ENCODE assay signal across 22 cellular contexts in genomic region chr1:61307422-61308140, GRCh38.
A peak's percentile ranks its signal among the peaks of the same experiment; 100 is the strongest.
DNase-seq lines count a peak whose midpoint lies in the region; ATAC-seq, FAIRE-seq and TF ChIP-seq lines count a peak whose summit lies in the region.
"Had no signal": no experiment of that assay in that cellular context is flagged by ENCODE, and none has a peak within 500 bp of the region (broad histone marks: within the 10 kb centered on the region; RNA-seq: fewer than 3 reads in every experiment).

No MANE protein-coding gene starts in this region.

- no peak for TF ChIP-seq POLR2A in thyroid gland (IDR thresholded peaks at IDR 0.05)

- H3K36me3 Mint-ChIP-seq in activated CD4-positive, alpha-beta T cell treated with anti-CD3 and anti-CD28 coated beads for 36 hours (ENCODE audit: low read depth), result no peaks in the 10 kb centered on the region
- H3K36me3 Mint-ChIP-seq: CD4-positive, CD25-positive, alpha-beta regulatory T cell; CD8-positive, alpha-beta T cell had no signal

- H3K27me3 Mint-ChIP-seq in activated CD4-positive, alpha-beta T cell treated with anti-CD3 and anti-CD28 coated beads for 36 hours, result peaks cover 3% of the 10 kb centered on the region

- H3K9me3 ChIP-seq in keratinocyte (ENCODE audit: control insufficient read depth, low read depth, low read length) (no peaks in the 10 kb centered on the region), thyroid gland (no peaks in the 10 kb centered on the region)
- H3K9me3 ChIP-seq: BLaER1, Caco-2, HAP-1 had no signal

- H3K4me2 ChIP-seq in keratinocyte (ENCODE audit: control insufficient read depth, extremely low read depth, insufficient read depth, low read depth, low read length), result no peak overlapping the region
- H3K4me2 ChIP-seq: BLaER1, GM23338 had no signal

- POLR2A ChIA-PET in activated CD4-positive, alpha-beta T cell treated with anti-CD3 and anti-CD28 coated beads for 36 hours (lab: Charles Lee), result interaction anchor here (2.1 kb wide), 1 partner anchor 11 kb away, joined by 6 read pairs; no protein-coding TSS in a partner anchor

- H3K4me1 ChIP-seq in keratinocyte (ENCODE audit: control insufficient read depth, extremely low read depth, insufficient read depth, low read length), result peaks cover 7% of the 10 kb centered on the region
- H3K4me1 ChIP-seq in thyroid gland, result peaks cover 27 to 29% of the 10 kb centered on the region in 2 donors
- H3K4me1 ChIP-seq: BLaER1, Caco-2, HAP-1 had no signal

- ATAC-seq in activated CD4-positive, alpha-beta T cell treated with anti-CD3 and anti-CD28 coated beads for 36 hours, result peak; percentile 72
- no peak for ATAC-seq in GM21390 (IDR thresholded peaks at IDR 0.05; ENCODE audit: unreplicated experiment)
- ATAC-seq: CD8-positive, alpha-beta T cell; GM23338 had no signal

- no peak for DNase-seq in activated CD4-positive, alpha-beta T cell treated with anti-CD3 and anti-CD28 coated beads for 36 hours
- no peak for DNase-seq in activated CD4-positive, alpha-beta T cell treated with anti-CD3 and anti-CD28 coated beads for 1 hour
- DNase-seq in NCI-H526 (lab: John Stamatoyannopoulos, UW) (peak; percentile 30 to 61), keratinocyte (ENCODE audit: low read depth, low spot score) (no peak), thyroid gland (no peak), brain microvascular endothelial cell (no peak)
- DNase-seq: Caco-2; CD4-positive, CD25-positive, alpha-beta regulatory T cell; CD8-positive, alpha-beta T cell; DMS153; DND-41; HFFc6 had no signal

- H3K36me3 ChIP-seq in keratinocyte (ENCODE audit: control insufficient read depth in 2 of 2, extremely low read depth in 1 of 2, insufficient read depth in 2 of 2, low read length in 2 of 2) (no peaks in the 10 kb centered on the region), thyroid gland (no peaks in the 10 kb centered on the region), brain microvascular endothelial cell (replicated peaks) (no peaks in the 10 kb centered on the region)
- H3K36me3 ChIP-seq: BLaER1, HAP-1 had no signal

- no peaks in the 10 kb centered on the region for H3K9me3 Mint-ChIP-seq in activated CD4-positive, alpha-beta T cell treated with anti-CD3 and anti-CD28 coated beads for 36 hours (ENCODE audit: low read depth)
- H3K9me3 Mint-ChIP-seq: CD4-positive, CD25-positive, alpha-beta regulatory T cell; CD8-positive, alpha-beta T cell; GM23338; HFFc6 had no signal

- no peak overlapping the region for H3K9ac ChIP-seq in keratinocyte (ENCODE audit: control insufficient read depth, extremely low read depth, insufficient read depth, low read length)
- H3K9ac ChIP-seq: BLaER1 had no signal

- H3K4me3 ChIP-seq in keratinocyte (ENCODE audit: control insufficient read depth in 2 of 3, extremely low read depth in 1 of 3, insufficient read depth in 2 of 3, low read depth in 1 of 3, low read length in 3 of 3), result no peak overlapping the region
- H3K4me3 ChIP-seq in thyroid gland (replicated peaks in 1 of 3), result no peak overlapping the region
- H3K4me3 ChIP-seq in brain microvascular endothelial cell (ENCODE audit: low read depth, low read length), result no peak overlapping the region
- H3K4me3 ChIP-seq: BLaER1, GM23338, HAP-1 had no signal

- 58 to 62% methylated on average over 3 of the region's 3 CpGs for WGBS in thyroid gland, 2 donors

- peak; percentile 32 for FAIRE-seq in keratinocyte (lab: Jason Lieb, UNC)
- FAIRE-seq: A204.1, G401.6, GM12892 had no signal

- TF ChIP-seq CTCF in keratinocyte (optimal IDR thresholded peaks at IDR 0.05 in 1 of 3, IDR thresholded peaks at IDR 0.05 in 1 of 3, conservative IDR thresholded peaks at IDR 0.05 in 1 of 3; ENCODE audit: extremely low read depth in 1 of 3, insufficient read depth in 2 of 3, low read length in 3 of 3) (no peak), thyroid gland (IDR thresholded peaks at IDR 0.05) (no peak), brain microvascular endothelial cell (IDR thresholded peaks at IDR 0.05; ENCODE audit: low read depth, low read length, missing control alignments) (no peak)

- CTCF ChIA-PET in activated CD4-positive, alpha-beta T cell treated with anti-CD3 and anti-CD28 coated beads for 36 hours (lab: Charles Lee), result interaction anchor here (0.7 to 1.3 kb wide), 2 partner anchors 31 to 230 kb away, joined by 3 read pairs; no protein-coding TSS in a partner anchor

- H3K27ac Mint-ChIP-seq in activated CD4-positive, alpha-beta T cell treated with anti-CD3 and anti-CD28 coated beads for 36 hours, result no peak overlapping the region
- H3K27ac Mint-ChIP-seq: B cell; CD4-positive, CD25-positive, alpha-beta regulatory T cell; CD8-positive, alpha-beta T cell; GM23338; HFFc6 had no signal

- H4K20me1 ChIP-seq in keratinocyte (ENCODE audit: control insufficient read depth, extremely low read depth, insufficient read depth, low read length), result no peaks in the 10 kb centered on the region
- H4K20me1 ChIP-seq: BLaER1 had no signal

- no peak overlapping the region for H3K4me3 Mint-ChIP-seq in activated CD4-positive, alpha-beta T cell treated with anti-CD3 and anti-CD28 coated beads for 36 hours
- H3K4me3 Mint-ChIP-seq: B cell; CD4-positive, CD25-positive, alpha-beta regulatory T cell; CD8-positive, alpha-beta T cell; GM23338; HFFc6 had no signal

- H3K27me3 ChIP-seq in keratinocyte (ENCODE audit: control insufficient read depth, extremely low read depth, insufficient read depth, low read length), result no peaks in the 10 kb centered on the region
- no peaks in the 10 kb centered on the region for H3K27me3 ChIP-seq in thyroid gland
- H3K27me3 ChIP-seq in brain microvascular endothelial cell (replicated peaks), result no peaks in the 10 kb centered on the region
- H3K27me3 ChIP-seq: BLaER1 had no signal

- no peaks in the 10 kb centered on the region for H3K79me2 ChIP-seq in keratinocyte (ENCODE audit: control insufficient read depth, insufficient read depth, low read length)

- H3K27ac ChIP-seq in keratinocyte (ENCODE audit: control insufficient read depth, insufficient read depth, low read length) (no peak overlapping the region), thyroid gland (peak overlapping the region; percentile 31 to 67 (median 51)), brain microvascular endothelial cell (no peak overlapping the region)
- H3K27ac ChIP-seq: 22Rv1, BLaER1, C4-2B had no signal

- intact Hi-C loops in activated CD4-positive, alpha-beta T cell treated with anti-CD3 and anti-CD28 coated beads for 36 hours (cut with DNase I, micrococcal nuclease), result no loop called here
- intact Hi-C loops in thyroid gland (cut with DNase I), result no loop called here

- no peak overlapping the region for H2AFZ ChIP-seq in keratinocyte (ENCODE audit: control insufficient read depth, low read length)
- H2AFZ ChIP-seq: GM23338 had no signal

- H3K4me1 Mint-ChIP-seq in activated CD4-positive, alpha-beta T cell treated with anti-CD3 and anti-CD28 coated beads for 36 hours, result peaks cover 10% of the 10 kb centered on the region
- H3K4me1 Mint-ChIP-seq: B cell; CD4-positive, CD25-positive, alpha-beta regulatory T cell; GM23338 had no signal

- dilution Hi-C loops in keratinocyte (cut with MboI; ENCODE audit: extremely low pct_ligation_motif_present, low sequenced_read_pairs), result no loop called here

- H3K9me1 ChIP-seq in keratinocyte (ENCODE audit: control insufficient read depth, extremely low read depth, insufficient read depth, low read length), result no peaks in the 10 kb centered on the region

- in situ Hi-C loops in brain microvascular endothelial cell (cut with HindIII; ENCODE audit: low pct_ligation_motif_present, low sequenced_read_pairs), result no loop called here

Comparison
In these comparisons a context has a peak if more than half of its experiments do, and no peak if none do; other contexts are left out.
1. DNase-seq: peak in NCI-H526 (2 of 2); none in activated CD4-positive, alpha-beta T cell treated with anti-CD3 and anti-CD28 coated beads for 36 hours (single experiment), activated CD4-positive, alpha-beta T cell treated with anti-CD3 and anti-CD28 coated beads for 1 hour (single experiment), keratinocyte (single experiment), thyroid gland (0 of 2) and brain microvascular endothelial cell (single experiment).
2. H3K27ac ChIP-seq: peak in thyroid gland (3 of 3); none in keratinocyte (single experiment) and brain microvascular endothelial cell (single experiment).